Comparison of ENCODE assay signal across 1 cellular context in genomic region chr5:151694035-151694485, GRCh38.
TF ChIP-seq lines count a peak whose summit lies in the region.

No MANE protein-coding gene starts in this region.

TF ChIP-seq in endothelial cell of umbilical vein, 7 proteins besides CTCF, POLR2A, EP300 and RAD21:
- TF ChIP-seq GATA2 (IDR thresholded peaks at IDR 0.05; ENCODE audit: insufficient read depth, insufficient read length, low read depth, low read length), result no peak
- TF ChIP-seq JUN (IDR thresholded peaks at IDR 0.05; ENCODE audit: borderline replicate concordance, insufficient read depth, insufficient read length, low read depth), result no peak
- TF ChIP-seq MYC (IDR thresholded peaks at IDR 0.05; ENCODE audit: low read depth, low read length), result no peak
- TF ChIP-seq MAX (IDR thresholded peaks at IDR 0.05; ENCODE audit: insufficient read depth, insufficient read length), result no peak
